In the genomic region with DNA sequence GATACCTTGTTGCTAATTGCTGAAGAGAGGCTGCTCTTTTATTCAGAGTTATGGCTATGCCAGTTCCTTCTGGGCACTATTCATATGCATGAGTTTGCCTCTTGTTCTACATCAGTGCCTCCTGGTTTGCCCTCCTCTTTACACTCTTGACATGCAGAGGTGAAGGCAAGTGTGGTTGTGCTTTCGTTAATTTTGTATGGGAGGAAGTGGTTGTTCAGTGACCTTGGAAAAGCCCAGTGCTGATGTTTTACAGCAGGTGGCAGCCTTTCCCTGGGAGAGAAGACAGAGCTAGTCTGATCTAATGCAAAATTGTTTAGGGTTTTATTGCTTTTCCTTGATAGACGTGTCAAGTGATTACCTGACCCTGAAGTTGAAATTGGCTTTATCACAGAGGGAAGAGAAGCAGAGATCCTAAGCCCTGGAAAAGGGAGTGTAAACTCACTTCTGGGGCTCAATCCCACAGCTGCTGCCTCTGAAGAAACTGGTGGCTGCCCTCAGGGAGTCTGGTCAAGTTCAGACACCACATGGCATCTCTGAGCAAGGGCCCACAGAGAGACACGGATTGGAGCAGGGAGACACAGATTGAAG, we compare ENCODE assay signal across 8 cellular contexts. TPM values are rescaled to one million over a fixed set of nuclear protein-coding genes. Genes with fewer than 3 reads are reported as not detected.
DNase-seq lines count a peak whose midpoint lies in the region; ATAC-seq and TF ChIP-seq lines count a peak whose summit lies in the region.

No MANE protein-coding gene starts in this region.

- H3K4me3 ChIP-seq in fibroblast of the aortic adventitia (ENCODE audit: low read depth, low read length) = no peak overlapping the region

- no peaks in the 10 kb centered on the region for H3K27me3 Mint-ChIP-seq in activated T-helper 1 cell treated with anti-CD3 and anti-CD28 coated beads, Interleukin-12 subunit alpha, Interleukin-12 subunit beta, Interleukin-2, Interleukin-4 antibody, amounts not matched to agents 30 ng/mL and 10 ng/mL and 1 ng/mL, durations not matched to agents 14 hours and 24 hours and 36 hours (ENCODE audit: insufficient read depth)
- no peaks in the 10 kb centered on the region for H3K27me3 Mint-ChIP-seq in type B pancreatic cell

- H3K4me1 Mint-ChIP-seq in activated T-helper 1 cell treated with anti-CD3 and anti-CD28 coated beads, Interleukin-12 subunit alpha, Interleukin-12 subunit beta, Interleukin-2, Interleukin-4 antibody, amounts not matched to agents 30 ng/mL and 10 ng/mL and 1 ng/mL, durations not matched to agents 14 hours and 24 hours and 36 hours (ENCODE audit: low read depth) = peaks cover 33% of the 10 kb centered on the region
- H3K4me1 Mint-ChIP-seq in type B pancreatic cell (ENCODE audit: unreplicated experiment) = peaks cover 19% of the 10 kb centered on the region

- DNase-seq in EL = peak; percentile 67
- peak; percentile 58 for DNase-seq in RPMI7951 (ENCODE audit: low read depth)
- peak; percentile 66 for DNase-seq in activated T-helper 1 cell treated with anti-CD3 and anti-CD28 coated beads, Interleukin-12 subunit alpha, Interleukin-12 subunit beta, Interleukin-2, Interleukin-4 antibody, amounts not matched to agents 30 ng/mL and 10 ng/mL and 1 ng/mL, durations not matched to agents 14 hours and 24 hours and 36 hours (ENCODE audit: low spot score)
- DNase-seq in fibroblast of the aortic adventitia (ENCODE audit: low read depth) = peak; percentile 82
- DNase-seq in omental fat pad (ENCODE audit: low spot score) = no peak
- no peak for DNase-seq in type B pancreatic cell (ENCODE audit: extremely low spot score, unreplicated experiment)

- H3K9me3 Mint-ChIP-seq in activated T-helper 1 cell treated with anti-CD3 and anti-CD28 coated beads, Interleukin-12 subunit alpha, Interleukin-12 subunit beta, Interleukin-2, Interleukin-4 antibody, amounts not matched to agents 30 ng/mL and 10 ng/mL and 1 ng/mL, durations not matched to agents 14 hours and 24 hours and 36 hours = no peaks in the 10 kb centered on the region
- H3K9me3 Mint-ChIP-seq in type B pancreatic cell = peaks cover 5% of the 10 kb centered on the region

- H3K36me3 Mint-ChIP-seq in activated T-helper 1 cell treated with anti-CD3 and anti-CD28 coated beads, Interleukin-12 subunit alpha, Interleukin-12 subunit beta, Interleukin-2, Interleukin-4 antibody, amounts not matched to agents 30 ng/mL and 10 ng/mL and 1 ng/mL, durations not matched to agents 14 hours and 24 hours and 36 hours (ENCODE audit: low read depth) = no peaks in the 10 kb centered on the region
- no peaks in the 10 kb centered on the region for H3K36me3 Mint-ChIP-seq in type B pancreatic cell

- H3K4me3 Mint-ChIP-seq in activated T-helper 1 cell treated with anti-CD3 and anti-CD28 coated beads, Interleukin-12 subunit alpha, Interleukin-12 subunit beta, Interleukin-2, Interleukin-4 antibody, amounts not matched to agents 30 ng/mL and 10 ng/mL and 1 ng/mL, durations not matched to agents 14 hours and 24 hours and 36 hours = no peak overlapping the region
- no peak overlapping the region for H3K4me3 Mint-ChIP-seq in type B pancreatic cell

- ATAC-seq in GM21786 (IDR thresholded peaks at IDR 0.05; ENCODE audit: unreplicated experiment) (peak; percentile 89), omental fat pad (ENCODE audit: low FRiP score) (peak; percentile 82)

- H3K27ac Mint-ChIP-seq in activated T-helper 1 cell treated with anti-CD3 and anti-CD28 coated beads, Interleukin-12 subunit alpha, Interleukin-12 subunit beta, Interleukin-2, Interleukin-4 antibody, amounts not matched to agents 30 ng/mL and 10 ng/mL and 1 ng/mL, durations not matched to agents 14 hours and 24 hours and 36 hours = peak overlapping the region; percentile 49
- H3K27ac Mint-ChIP-seq in type B pancreatic cell = peak overlapping the region; percentile 33

- intact Hi-C loops in activated T-helper 1 cell treated with anti-CD3 and anti-CD28 coated beads, Interleukin-12 subunit alpha, Interleukin-12 subunit beta, Interleukin-2, Interleukin-4 antibody, amounts not matched to agents 30 ng/mL and 10 ng/mL and 1 ng/mL, durations not matched to agents 14 hours and 24 hours and 36 hours (cut with micrococcal nuclease) = loop anchor here (1.0 to 10.0 kb wide), 8 partner anchors 13 to 825 kb away; no protein-coding TSS in a partner anchor

- TF ChIP-seq CTCF in LNCAP (IDR thresholded peaks at IDR 0.05) (peak; percentile 58), fibroblast of the aortic adventitia (IDR thresholded peaks at IDR 0.05; ENCODE audit: insufficient read depth, low read length) (peak; percentile 94), omental fat pad (IDR thresholded peaks at IDR 0.05) (peak in 1 of 3 donors; percentile 29), type B pancreatic cell (conservative IDR thresholded peaks at IDR 0.05) (peak; percentile 88)

RNA-seq across cellular contexts. Expression of gene VPS54, which starts 30.5 kb away (rescaled TPM):
- 25.2 and 27.8 TPM in 2 replicates for total RNA-seq in RPMI7951 (2014; rRNA removed; shearing (Covaris generic))
- total RNA-seq in activated T-helper 1 cell treated with anti-CD3 and anti-CD28 coated beads, Interleukin-12 subunit alpha, Interleukin-12 subunit beta, Interleukin-2, Interleukin-4 antibody, amounts not matched to agents 30 ng/mL and 10 ng/mL and 1 ng/mL, durations not matched to agents 14 hours and 24 hours and 36 hours = 14.9 and 15.4 TPM in 2 replicates
- total RNA-seq in fibroblast of the aortic adventitia (ENCODE audit: low replicate concordance) (8.4 and 18.1 TPM in 2 replicates), omental fat pad (10 to 100 TPM; 19.8 to 40.5 (median 26.9) TPM), type B pancreatic cell (ENCODE audit: low replicate concordance) (21.5 and 23.3 TPM in 2 replicates)

Comparison
In these comparisons a context has a peak if more than half of its experiments do, and no peak if none do; other contexts are left out.
1. DNase-seq: peak in EL (single experiment), RPMI7951 (single experiment), activated T-helper 1 cell treated with anti-CD3 and anti-CD28 coated beads, Interleukin-12 subunit alpha, Interleukin-12 subunit beta, Interleukin-2, Interleukin-4 antibody, amounts not matched to agents 30 ng/mL and 10 ng/mL and 1 ng/mL, durations not matched to agents 14 hours and 24 hours and 36 hours (single experiment) and fibroblast of the aortic adventitia (single experiment); none in omental fat pad (single experiment) and type B pancreatic cell (single experiment).